ENCODE assay signal across 1 cellular context in genomic region chr3:14425574-14426304, GRCh38.
TF ChIP-seq lines count a peak whose summit lies in the region.

No MANE protein-coding gene starts in this region.

TF ChIP-seq in IMR-90, 13 proteins besides CTCF, POLR2A, EP300 and RAD21 (continued from another document):
- TF ChIP-seq BHLHE40 (IDR thresholded peaks at IDR 0.05; ENCODE audit: low read depth, low read length) (no peak), MAFK (IDR thresholded peaks at IDR 0.05; ENCODE audit: low read depth, low read length) (no peak), CEBPB (IDR thresholded peaks at IDR 0.05; ENCODE audit: low read depth, low read length) (no peak), RFX5 (IDR thresholded peaks at IDR 0.05; ENCODE audit: low read depth, low read length) (no peak), MAZ (IDR thresholded peaks at IDR 0.05; ENCODE audit: borderline replicate concordance, low read depth, low read length) (no peak)
